2 cellular contexts compared by ENCODE assay signal in genomic region chr5:82332064-82332855, GRCh38.
TF ChIP-seq lines count a peak whose summit lies in the region.

No MANE protein-coding gene starts in this region.

TF ChIP-seq in GM23338, 12 proteins besides CTCF, POLR2A, EP300 and RAD21:
- TF ChIP-seq REST (IDR thresholded peaks at IDR 0.05; ENCODE audit: unreplicated experiment) (no peak), ZNF114 (CRISPR knock-in tag; IDR thresholded peaks at IDR 0.05) (no peak), EZH2 (IDR thresholded peaks at IDR 0.05; ENCODE audit: low read depth, unreplicated experiment) (no peak), JUNB (IDR thresholded peaks at IDR 0.05; ENCODE audit: unreplicated experiment) (no peak), EZH2phosphoT487 (IDR thresholded peaks at IDR 0.05; ENCODE audit: unreplicated experiment) (no peak), POLR2AphosphoS5 (IDR thresholded peaks at IDR 0.05; ENCODE audit: low read depth) (no peak), ZNF331 (CRISPR knock-in tag; IDR thresholded peaks at IDR 0.05; ENCODE audit: low read depth) (no peak), CREB1 (CRISPR knock-in tag; IDR thresholded peaks at IDR 0.05; ENCODE audit: low read depth) (no peak), ETS1 (IDR thresholded peaks at IDR 0.05) (no peak), STAT1 (IDR thresholded peaks at IDR 0.05; ENCODE audit: unreplicated experiment) (no peak), ZNF462 (CRISPR knock-in tag; IDR thresholded peaks at IDR 0.05) (no peak), NANOG (IDR thresholded peaks at IDR 0.05; ENCODE audit: borderline replicate concordance) (no peak)

TF ChIP-seq in WTC11, 78 proteins besides CTCF, POLR2A, EP300 and RAD21 (continued from another document):
- TF ChIP-seq IRF1 (CRISPR knock-in tag; IDR thresholded peaks at IDR 0.05) (no peak), ZNF263 (CRISPR knock-in tag; IDR thresholded peaks at IDR 0.05; ENCODE audit: low read depth) (no peak), ZNF671 (CRISPR knock-in tag; IDR thresholded peaks at IDR 0.05) (no peak), SMAD3 (CRISPR knock-in tag; IDR thresholded peaks at IDR 0.05; ENCODE audit: borderline replicate concordance) (no peak), TCF7 (CRISPR knock-in tag; IDR thresholded peaks at IDR 0.05; ENCODE audit: low read depth) (no peak), FOXK1 (CRISPR knock-in tag; IDR thresholded peaks at IDR 0.05) (no peak), SOX15 (CRISPR knock-in tag; IDR thresholded peaks at IDR 0.05) (no peak), ZNF138 (CRISPR knock-in tag; conservative IDR thresholded peaks at IDR 0.05) (no peak), ATF6 (CRISPR knock-in tag; IDR thresholded peaks at IDR 0.05) (no peak), MAX (CRISPR knock-in tag; IDR thresholded peaks at IDR 0.05) (no peak), PRRX2 (CRISPR knock-in tag; IDR thresholded peaks at IDR 0.05) (no peak), TEAD1 (CRISPR knock-in tag; IDR thresholded peaks at IDR 0.05) (no peak)
